In genomic region chr1:35223109-35223630, GRCh38 we compare ENCODE assay signal across 23 cellular contexts. TPM values are rescaled to one million over a fixed set of nuclear protein-coding genes. Genes with fewer than 3 reads are reported as not detected.
DNase-seq lines count a peak whose midpoint lies in the region; ATAC-seq and TF ChIP-seq lines count a peak whose summit lies in the region.
"Had no signal": no experiment of that assay in that cellular context is flagged by ENCODE, and none has a peak within 500 bp of the region (broad histone marks: within the 10 kb centered on the region; RNA-seq: fewer than 3 reads in every experiment).

No MANE protein-coding gene starts in this region.

- peak; percentile 2 for DNase-seq in AG09319 (ENCODE audit: extremely low read depth, low read depth)
- DNase-seq in SK-N-MC (ENCODE audit: low read depth, low spot score), result no peak
- peak; percentile 41 for DNase-seq in fibroblast of pulmonary artery (ENCODE audit: low read depth)
- no peak for DNase-seq in sigmoid colon
- DNase-seq in globus pallidus (ENCODE audit: low spot score), result no peak
- DNase-seq in NCI-H187 (lab: John Stamatoyannopoulos, UW), result no peak
- DNase-seq: activated CD4-positive, alpha-beta memory T cell treated with anti-CD3 and anti-CD28 coated beads for 36 hours; activated CD8-positive, alpha-beta memory T cell treated with anti-CD3 and anti-CD28 coated beads, Interleukin-2, amount 50 U/mL, for 48 hours; activated effector memory CD4-positive, alpha-beta T cell treated with Interleukin-2 at 50 U/mL for 16 hours; activated naive CD8-positive, alpha-beta T cell treated with anti-CD3 and anti-CD28 coated beads, Interleukin-2, amount 10 ng/mL, durations not matched to agents 7 days and 5 days; CD4-positive, CD25-positive, alpha-beta regulatory T cell; DMS 273 treated with DMSO at 0.1 percent for 48 hours; effector CD4-positive, alpha-beta T cell; gastrocnemius medialis; hypothalamus; mucosa of descending colon; NCI-H1105 treated with DMSO at 0.1 percent for 48 hours; NCI-H2081 had no signal

- no peak for TF ChIP-seq CTCF in AG09319 (IDR thresholded peaks at IDR 0.05; ENCODE audit: low read depth, low read length)
- no peak for TF ChIP-seq CTCF in fibroblast of pulmonary artery (IDR thresholded peaks at IDR 0.05; ENCODE audit: low read length, missing control alignments)
- no peak for TF ChIP-seq CTCF in sigmoid colon (IDR thresholded peaks at IDR 0.05)

- ATAC-seq in GM21737 (IDR thresholded peaks at IDR 0.05; ENCODE audit: unreplicated experiment), result no peak
- ATAC-seq: gastrocnemius medialis; HCT116; K562; mucosa of descending colon; stimulated activated effector memory CD8-positive, alpha-beta T cell treated with anti-CD3 and anti-CD28 coated beads, Interleukin-12 subunit alpha, Interleukin-12 subunit beta, amount 100 ng/mL, for 72 hours had no signal

- H3K9me3 ChIP-seq in SK-N-MC (ENCODE audit: low read depth, low read length) (no peaks in the 10 kb centered on the region), sigmoid colon (no peaks in the 10 kb centered on the region)
- H3K9me3 ChIP-seq: gastrocnemius medialis, mucosa of descending colon had no signal

- no peak for TF ChIP-seq EP300 in sigmoid colon (IDR thresholded peaks at IDR 0.05)

- H3K4me3 ChIP-seq in SK-N-MC, result peak overlapping the region; percentile 40
- no peak overlapping the region for H3K4me3 ChIP-seq in fibroblast of pulmonary artery (replicated peaks; ENCODE audit: low read depth, low read length)
- H3K4me3 ChIP-seq in sigmoid colon, result no peak overlapping the region
- H3K4me3 ChIP-seq: gastrocnemius medialis, K562, mucosa of descending colon, neural progenitor cell had no signal

- intact Hi-C loops in sigmoid colon (cut with DNase I), result no loop called here

- H3K27ac ChIP-seq in SK-N-MC (peak overlapping the region; percentile 89), sigmoid colon (peak overlapping the region in 3 of 4 donors; percentile 29 to 64 (median 51))
- H3K27ac ChIP-seq: gastrocnemius medialis, neural progenitor cell had no signal

- TF ChIP-seq POLR2A in sigmoid colon (IDR thresholded peaks at IDR 0.05), result no peak

- H3K9ac ChIP-seq in SK-N-MC (ENCODE audit: insufficient read length), result no peak overlapping the region
- H3K9ac ChIP-seq: neural progenitor cell had no signal

- H3K36me3 ChIP-seq in SK-N-MC (ENCODE audit: insufficient read depth, low read length) (no peaks in the 10 kb centered on the region), sigmoid colon (no peaks in the 10 kb centered on the region)
- H3K36me3 ChIP-seq: gastrocnemius medialis, neural progenitor cell had no signal

- no peaks in the 10 kb centered on the region for H3K27me3 ChIP-seq in sigmoid colon
- H3K27me3 ChIP-seq: gastrocnemius medialis, neural progenitor cell had no signal

- H3K4me1 ChIP-seq in sigmoid colon, result peaks cover 0 to 19% (median 16%) of the 10 kb centered on the region in 4 donors
- H3K4me1 ChIP-seq: gastrocnemius medialis, neural progenitor cell had no signal

- 79 to 82% methylated on average over 4 of the region's 4 CpGs for WGBS in sigmoid colon, 2 donors

RNA-seq across cellular contexts. Expression of gene SFPQ, which starts 30.2 kb away (rescaled TPM):
- total RNA-seq in sigmoid colon, result 100 to 1,000 TPM; 118 to 194 (median 153) TPM
- polyA plus RNA-seq in sigmoid colon, result 100 to 1,000 TPM in 1 of 3 donors, 10 to 100 TPM in 2; 55.9 to 152 (median 56.4) TPM

RNA-seq across cellular contexts. Expression of gene ZMYM4, which starts 45.3 kb away (rescaled TPM):
- total RNA-seq in sigmoid colon, result 10 to 100 TPM; 36.7 to 46.0 (median 40.8) TPM
- polyA plus RNA-seq in sigmoid colon, result 10 to 100 TPM in 1 of 3 donors, 1 to 10 TPM in 2; 4.2 to 11.2 (median 4.2) TPM

Comparison
In these comparisons a context has a peak if more than half of its experiments do, and no peak if none do; other contexts are left out.
1. DNase-seq: peak in AG09319 (single experiment) and fibroblast of pulmonary artery (single experiment); none in SK-N-MC (single experiment), sigmoid colon (single experiment), globus pallidus (single experiment) and NCI-H187 (0 of 2).